In the genomic region with DNA sequence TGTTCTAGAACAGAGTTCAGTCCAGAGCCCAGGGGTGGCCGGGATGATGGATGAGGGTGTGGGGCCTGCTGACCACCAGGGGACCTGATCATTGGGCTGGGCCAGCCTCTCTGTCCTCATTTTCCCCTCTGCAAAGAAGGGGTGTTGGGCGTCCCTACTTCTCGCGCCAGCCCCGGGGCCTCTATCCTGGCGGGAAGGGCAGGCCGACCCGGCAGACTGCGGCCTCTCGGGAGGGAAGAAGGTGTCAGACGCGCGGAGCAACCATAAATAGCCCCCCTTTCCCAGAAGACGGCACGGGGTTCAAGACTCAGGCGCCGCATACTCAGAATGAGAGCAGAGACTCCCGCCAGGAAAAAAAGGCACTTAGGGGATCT, we compare ENCODE assay signal across 14 cellular contexts. TPM values are rescaled to one million over a fixed set of nuclear protein-coding genes. Genes with fewer than 3 reads are reported as not detected.
DNase-seq lines count a peak whose midpoint lies in the region; ATAC-seq and TF ChIP-seq lines count a peak whose summit lies in the region.
"Had no signal": no experiment of that assay in that cellular context is flagged by ENCODE, and none has a peak within 500 bp of the region (broad histone marks: within the 10 kb centered on the region; RNA-seq: fewer than 3 reads in every experiment).

No MANE protein-coding gene starts in this region.

- ATAC-seq in activated naive CD8-positive, alpha-beta T cell treated with anti-CD3 and anti-CD28 coated beads, Interleukin-2, amount 50 U/mL, for 24 hours, result no peak
- no peak for ATAC-seq in lower lobe of right lung
- ATAC-seq: left colon had no signal

- peaks cover 57% of the 10 kb centered on the region for H3K27me3 ChIP-seq in lower lobe of right lung (ENCODE audit: low read depth)
- H3K27me3 ChIP-seq in stomach, result peaks cover 6 to 65% (median 50%) of the 10 kb centered on the region in 3 donors
- H3K27me3 ChIP-seq in SJCRH30, result no peaks in the 10 kb centered on the region

- TF ChIP-seq EP300 in stomach (IDR thresholded peaks at IDR 0.05), result no peak

- no peaks in the 10 kb centered on the region for H3K36me3 Mint-ChIP-seq in activated naive CD8-positive, alpha-beta T cell
- H3K36me3 Mint-ChIP-seq in activated naive CD8-positive, alpha-beta T cell treated with anti-CD3 and anti-CD28 coated beads, Interleukin-2, amount 50 U/mL, for 24 hours (ENCODE audit: low read depth), result no peaks in the 10 kb centered on the region
- H3K36me3 Mint-ChIP-seq in activated T-helper 1 cell treated with anti-CD3 and anti-CD28 coated beads, Interleukin-12 subunit alpha, Interleukin-12 subunit beta, Interleukin-2, Interleukin-4 antibody, amounts not matched to agents 30 ng/mL and 10 ng/mL and 1 ng/mL, durations not matched to agents 14 hours and 24 hours and 36 hours (ENCODE audit: low read depth), result no peaks in the 10 kb centered on the region

- peaks cover 10% of the 10 kb centered on the region for H3K27me3 Mint-ChIP-seq in activated naive CD8-positive, alpha-beta T cell
- H3K27me3 Mint-ChIP-seq in activated naive CD8-positive, alpha-beta T cell treated with anti-CD3 and anti-CD28 coated beads, Interleukin-2, amount 50 U/mL, for 24 hours, result peaks cover 42% of the 10 kb centered on the region
- peaks cover 45% of the 10 kb centered on the region for H3K27me3 Mint-ChIP-seq in activated T-helper 1 cell treated with anti-CD3 and anti-CD28 coated beads, Interleukin-12 subunit alpha, Interleukin-12 subunit beta, Interleukin-2, Interleukin-4 antibody, amounts not matched to agents 30 ng/mL and 10 ng/mL and 1 ng/mL, durations not matched to agents 14 hours and 24 hours and 36 hours (ENCODE audit: insufficient read depth)

- TF ChIP-seq POLR2A in stomach (IDR thresholded peaks at IDR 0.05), result no peak

- WGBS in stomach, 5 donors, result 14 to 25% (median 19%) methylated on average over 18 of the region's 18 CpGs

- H3K36me3 ChIP-seq in lower lobe of right lung (peaks cover 7% of the 10 kb centered on the region), stomach (peaks cover 3 to 24% (median 18%) of the 10 kb centered on the region in 4 donors), SJCRH30 (no peaks in the 10 kb centered on the region)
- H3K36me3 ChIP-seq: upper lobe of right lung had no signal

- peaks cover 20% of the 10 kb centered on the region for H3K4me1 Mint-ChIP-seq in activated naive CD8-positive, alpha-beta T cell (ENCODE audit: low read depth)
- peaks cover 23% of the 10 kb centered on the region for H3K4me1 Mint-ChIP-seq in activated naive CD8-positive, alpha-beta T cell treated with anti-CD3 and anti-CD28 coated beads, Interleukin-2, amount 50 U/mL, for 24 hours
- H3K4me1 Mint-ChIP-seq in activated T-helper 1 cell treated with anti-CD3 and anti-CD28 coated beads, Interleukin-12 subunit alpha, Interleukin-12 subunit beta, Interleukin-2, Interleukin-4 antibody, amounts not matched to agents 30 ng/mL and 10 ng/mL and 1 ng/mL, durations not matched to agents 14 hours and 24 hours and 36 hours (ENCODE audit: low read depth), result peaks cover 11% of the 10 kb centered on the region

- H3K4me3 ChIP-seq in lower lobe of right lung (peak overlapping the region; percentile 55), stomach (peak overlapping the region in 3 of 4 donors; percentile 24 to 76 (median 55)), SJCRH30 (no peak overlapping the region)

- H3K9me3 ChIP-seq in lower lobe of right lung (no peaks in the 10 kb centered on the region), stomach (no peaks in the 10 kb centered on the region), SJCRH30 (replicated peaks) (no peaks in the 10 kb centered on the region)
- H3K9me3 ChIP-seq: upper lobe of right lung had no signal

- H3K4me3 Mint-ChIP-seq in activated naive CD8-positive, alpha-beta T cell, result peak overlapping the region; percentile 62
- no peak overlapping the region for H3K4me3 Mint-ChIP-seq in activated naive CD8-positive, alpha-beta T cell treated with anti-CD3 and anti-CD28 coated beads, Interleukin-2, amount 50 U/mL, for 24 hours
- peak overlapping the region; percentile 12 for H3K4me3 Mint-ChIP-seq in activated T-helper 1 cell treated with anti-CD3 and anti-CD28 coated beads, Interleukin-12 subunit alpha, Interleukin-12 subunit beta, Interleukin-2, Interleukin-4 antibody, amounts not matched to agents 30 ng/mL and 10 ng/mL and 1 ng/mL, durations not matched to agents 14 hours and 24 hours and 36 hours

- H3K4me1 ChIP-seq in lower lobe of right lung (peaks cover 38% of the 10 kb centered on the region), stomach (peaks cover 37 to 57% (median 43%) of the 10 kb centered on the region in 4 donors), SJCRH30 (peaks cover 5% of the 10 kb centered on the region)

- TF ChIP-seq CTCF in lower lobe of right lung (IDR thresholded peaks at IDR 0.05) (no peak), stomach (IDR thresholded peaks at IDR 0.05) (no peak)

- no peak for DNase-seq in activated naive CD8-positive, alpha-beta T cell treated with anti-CD3 and anti-CD28 coated beads, Interleukin-2, amount 50 U/mL, for 24 hours
- DNase-seq in activated T-helper 1 cell treated with anti-CD3 and anti-CD28 coated beads, Interleukin-12 subunit alpha, Interleukin-12 subunit beta, Interleukin-2, Interleukin-4 antibody, amounts not matched to agents 30 ng/mL and 10 ng/mL and 1 ng/mL, durations not matched to agents 14 hours and 24 hours and 36 hours (ENCODE audit: low spot score), result no peak
- DNase-seq in lower lobe of right lung (no peak), stomach (no peak), NCI-H748 treated with DMSO at 0.1 percent for 48 hours (lab: John Stamatoyannopoulos, UW) (no peak), SJCRH30 (no peak)
- DNase-seq in stimulated activated CD4-positive, alpha-beta T cell treated with anti-CD3 and anti-CD28 coated beads, Interleukin-4, amount 100 ng/mL, for 24 hours, result no peak
- DNase-seq: KBM-7, NCI-H1436 treated with DMSO at 0.1 percent for 48 hours, SHP77 treated with DMSO at 0.1 percent for 48 hours had no signal

- no peak overlapping the region for H3K27ac Mint-ChIP-seq in activated naive CD8-positive, alpha-beta T cell
- H3K27ac Mint-ChIP-seq in activated naive CD8-positive, alpha-beta T cell treated with anti-CD3 and anti-CD28 coated beads, Interleukin-2, amount 50 U/mL, for 24 hours, result no peak overlapping the region
- no peak overlapping the region for H3K27ac Mint-ChIP-seq in activated T-helper 1 cell treated with anti-CD3 and anti-CD28 coated beads, Interleukin-12 subunit alpha, Interleukin-12 subunit beta, Interleukin-2, Interleukin-4 antibody, amounts not matched to agents 30 ng/mL and 10 ng/mL and 1 ng/mL, durations not matched to agents 14 hours and 24 hours and 36 hours

- intact Hi-C loops in activated T-helper 1 cell treated with anti-CD3 and anti-CD28 coated beads, Interleukin-12 subunit alpha, Interleukin-12 subunit beta, Interleukin-2, Interleukin-4 antibody, amounts not matched to agents 30 ng/mL and 10 ng/mL and 1 ng/mL, durations not matched to agents 14 hours and 24 hours and 36 hours (cut with micrococcal nuclease), result no loop called here
- intact Hi-C loops in lower lobe of right lung (cut with DNase I) (loop anchor here (10.0 kb wide), 1 partner anchor 136 kb away; no protein-coding TSS in a partner anchor), stomach (cut with DNase I; ENCODE audit: low total_unique reads) (no loop called here)

- H3K27ac ChIP-seq in lower lobe of right lung (no peak overlapping the region), stomach (no peak overlapping the region), SJCRH30 (no peak overlapping the region)
- H3K27ac ChIP-seq: upper lobe of right lung had no signal

- H3K9me3 Mint-ChIP-seq in activated naive CD8-positive, alpha-beta T cell (ENCODE audit: low read depth), result no peaks in the 10 kb centered on the region
- H3K9me3 Mint-ChIP-seq in activated naive CD8-positive, alpha-beta T cell treated with anti-CD3 and anti-CD28 coated beads, Interleukin-2, amount 50 U/mL, for 24 hours, result no peaks in the 10 kb centered on the region
- H3K9me3 Mint-ChIP-seq in activated T-helper 1 cell treated with anti-CD3 and anti-CD28 coated beads, Interleukin-12 subunit alpha, Interleukin-12 subunit beta, Interleukin-2, Interleukin-4 antibody, amounts not matched to agents 30 ng/mL and 10 ng/mL and 1 ng/mL, durations not matched to agents 14 hours and 24 hours and 36 hours, result no peaks in the 10 kb centered on the region

RNA-seq across cellular contexts. Expression of a gene that starts 1.9 kb away (rescaled TPM):
- total RNA-seq in activated T-helper 1 cell treated with anti-CD3 and anti-CD28 coated beads, Interleukin-12 subunit alpha, Interleukin-12 subunit beta, Interleukin-2, Interleukin-4 antibody, amounts not matched to agents 30 ng/mL and 10 ng/mL and 1 ng/mL, durations not matched to agents 14 hours and 24 hours and 36 hours, result 0.05 and 0.07 TPM in 2 replicates
- total RNA-seq in lower lobe of right lung (0.21 TPM), stomach (1 to 10 TPM in 2 of 5 donors, not detected in 3; 2.0 to 3.7 TPM)
- polyA plus RNA-seq in stomach, result under 1 TPM in 2 of 3 donors, not detected in 1; 0.06 to 0.10 TPM
- total RNA-seq in SJCRH30 (2014; rRNA removed; shearing (Covaris generic)), result 3.5 and 4.2 TPM in 2 replicates
- total RNA-seq: glomerular endothelial cell, upper lobe of right lung had no signal

RNA-seq across cellular contexts. Expression of a gene that starts 11.6 kb away (rescaled TPM):
- total RNA-seq in activated T-helper 1 cell treated with anti-CD3 and anti-CD28 coated beads, Interleukin-12 subunit alpha, Interleukin-12 subunit beta, Interleukin-2, Interleukin-4 antibody, amounts not matched to agents 30 ng/mL and 10 ng/mL and 1 ng/mL, durations not matched to agents 14 hours and 24 hours and 36 hours, result 20.5 and 22.5 TPM in 2 replicates
- 29.7 TPM for total RNA-seq in lower lobe of right lung
- 1,000 to 10,000 TPM in 1 of 5 donors, 100 to 1,000 TPM in 3, 10 to 100 TPM in 1; 45.0 to 1,214 (median 194) TPM for total RNA-seq in stomach
- 10 to 100 TPM; 24.8 to 58.6 (median 40.6) TPM for polyA plus RNA-seq in stomach
- total RNA-seq in SJCRH30 (2014; rRNA removed; shearing (Covaris generic)), result 12.0 and 13.1 TPM in 2 replicates

RNA-seq across cellular contexts. Expression of a gene that starts 26.0 kb away (rescaled TPM):
- total RNA-seq in activated T-helper 1 cell treated with anti-CD3 and anti-CD28 coated beads, Interleukin-12 subunit alpha, Interleukin-12 subunit beta, Interleukin-2, Interleukin-4 antibody, amounts not matched to agents 30 ng/mL and 10 ng/mL and 1 ng/mL, durations not matched to agents 14 hours and 24 hours and 36 hours, result not detected in 2 replicates
- total RNA-seq in lower lobe of right lung (1.5 TPM), stomach (100 to 1,000 TPM in 2 of 5 donors, 10 to 100 TPM in 2, 1 to 10 TPM in 1; 6.4 to 117 (median 49.5) TPM)
- polyA plus RNA-seq in stomach, result 10 to 100 TPM; 25.9 to 76.3 (median 40.6) TPM
- total RNA-seq in SJCRH30 (2014; rRNA removed; shearing (Covaris generic)), result not detected in 2 replicates

RNA-seq across cellular contexts. Expression of a gene that starts 50.3 kb away (rescaled TPM):
- total RNA-seq in activated T-helper 1 cell treated with anti-CD3 and anti-CD28 coated beads, Interleukin-12 subunit alpha, Interleukin-12 subunit beta, Interleukin-2, Interleukin-4 antibody, amounts not matched to agents 30 ng/mL and 10 ng/mL and 1 ng/mL, durations not matched to agents 14 hours and 24 hours and 36 hours, result 2.6 and 3.8 TPM in 2 replicates
- total RNA-seq in lower lobe of right lung, result 3.8 TPM
- total RNA-seq in stomach, result 1 to 10 TPM in 3 of 5 donors, not detected in 2; 1.1 to 2.7 (median 2.6) TPM
- polyA plus RNA-seq in stomach, result under 1 TPM in 2 of 3 donors, not detected in 1; 0.25 to 0.31 TPM
- total RNA-seq in SJCRH30 (2014; rRNA removed; shearing (Covaris generic)), result not detected in 2 replicates
